ENCODE assay signal across 9 cellular contexts in genomic region chr19:802888-803561, GRCh38. TPM values are rescaled to one million over a fixed set of nuclear protein-coding genes. Genes with fewer than 3 reads are reported as not detected.
DNase-seq lines count a peak whose midpoint lies in the region; ATAC-seq and TF ChIP-seq lines count a peak whose summit lies in the region.
"Had no signal": no experiment of that assay in that cellular context is flagged by ENCODE, and none has a peak within 500 bp of the region (broad histone marks: within the 10 kb centered on the region; RNA-seq: fewer than 3 reads in every experiment).

No MANE protein-coding gene starts in this region.

- no peak for TF ChIP-seq CTCF in left ventricle myocardium inferior (IDR thresholded peaks at IDR 0.05; ENCODE audit: borderline replicate concordance)
- no peak for TF ChIP-seq CTCF in brain (conservative IDR thresholded peaks at IDR 0.05)

- H3K27ac Mint-ChIP-seq in brain: peak overlapping the region; percentile 50 to 93 (median 85)
- H3K27ac Mint-ChIP-seq in naive thymus-derived CD8-positive, alpha-beta T cell: peak overlapping the region in 7 of 10 donors; percentile 31 to 78 (median 69)

- peak overlapping the region; percentile 41 to 82 (median 56) for H3K4me3 Mint-ChIP-seq in brain
- peak overlapping the region in 9 of 10 donors; percentile 20 to 88 (median 64) for H3K4me3 Mint-ChIP-seq in naive thymus-derived CD8-positive, alpha-beta T cell

- intact Hi-C loops in left ventricle myocardium inferior (cut with micrococcal nuclease) (no loop called here), left cardiac atrium (cut with DNase I) (no loop called here)

- H3K36me3 ChIP-seq in left ventricle myocardium inferior: peaks cover 58% of the 10 kb centered on the region

- no peaks in the 10 kb centered on the region for H3K27me3 ChIP-seq in left ventricle myocardium inferior (ENCODE audit: low read depth)

- H3K27ac ChIP-seq in left ventricle myocardium inferior (replicated peaks): peak overlapping the region; percentile 100

- no peak for ATAC-seq in left cardiac atrium
- ATAC-seq in naive thymus-derived CD8-positive, alpha-beta T cell: no peak
- ATAC-seq in HG02970 (IDR thresholded peaks at IDR 0.05; ENCODE audit: low FRiP score, unreplicated experiment): no peak

- H3K36me3 Mint-ChIP-seq in brain: peaks cover 52% of the 10 kb centered on the region
- H3K36me3 Mint-ChIP-seq in naive thymus-derived CD8-positive, alpha-beta T cell: peaks cover 0 to 55% (median 7%) of the 10 kb centered on the region in 3 donors

- no peaks in the 10 kb centered on the region for H3K9me3 ChIP-seq in left ventricle myocardium inferior (replicated peaks)

- peaks cover 93% of the 10 kb centered on the region for H3K4me1 ChIP-seq in left ventricle myocardium inferior

- POLR2A ChIA-PET in naive thymus-derived CD8-positive, alpha-beta T cell (lab: Charles Lee): interaction anchor here (1.0 kb wide), 1 partner anchor 18 kb away, joined by 3 read pairs; no protein-coding TSS in a partner anchor

- H3K27me3 Mint-ChIP-seq in brain: peaks cover 7% of the 10 kb centered on the region
- H3K27me3 Mint-ChIP-seq in naive thymus-derived CD8-positive, alpha-beta T cell: no peaks in the 10 kb centered on the region

- H3K4me1 Mint-ChIP-seq in brain: peaks cover 55% of the 10 kb centered on the region
- H3K4me1 Mint-ChIP-seq in naive thymus-derived CD8-positive, alpha-beta T cell: peaks cover 23 to 61% (median 56%) of the 10 kb centered on the region in 4 donors

- no peak for DNase-seq in left ventricle myocardium inferior
- DNase-seq in left cardiac atrium: no peak
- no peak for DNase-seq in naive thymus-derived CD8-positive, alpha-beta T cell
- DNase-seq in globus pallidus (ENCODE audit: low spot score): no peak
- DNase-seq in central memory CD4-positive, alpha-beta T cell: no peak
- DNase-seq in NCI-H1436 (lab: John Stamatoyannopoulos, UW): no peak
- DNase-seq: aorta had no signal

- no peaks in the 10 kb centered on the region for H3K9me3 Mint-ChIP-seq in brain
- no peaks in the 10 kb centered on the region for H3K9me3 Mint-ChIP-seq in naive thymus-derived CD8-positive, alpha-beta T cell

- H3K4me3 ChIP-seq in left ventricle myocardium inferior: peak overlapping the region; percentile 77

RNA-seq across cellular contexts. Expression of gene PTBP1, which starts 5.8 kb away (rescaled TPM):
- total RNA-seq in left ventricle myocardium inferior (55.6 TPM), left cardiac atrium (100 to 1,000 TPM in 1 of 2 donors, 10 to 100 TPM in 1; 90.1 to 131 TPM)
- polyA plus RNA-seq in brain (ENCODE audit: insufficient read depth, low read depth, low replicate concordance): 436 TPM
- total RNA-seq in naive thymus-derived CD8-positive, alpha-beta T cell: 100 to 1,000 TPM; 321 to 323 TPM
- 100 to 1,000 TPM; 110 to 190 (median 110) TPM for polyA plus RNA-seq in naive thymus-derived CD8-positive, alpha-beta T cell

RNA-seq across cellular contexts. Expression of gene PLPPR3, which starts 18.7 kb away (rescaled TPM):
- total RNA-seq in left ventricle myocardium inferior (not detected), left cardiac atrium (under 1 TPM; 0.21 to 0.27 TPM)
- polyA plus RNA-seq in brain (ENCODE audit: insufficient read depth, low read depth, low replicate concordance): 86.2 TPM
- total RNA-seq in naive thymus-derived CD8-positive, alpha-beta T cell: not detected
- polyA plus RNA-seq in naive thymus-derived CD8-positive, alpha-beta T cell: not detected
- total RNA-seq: aorta had no signal
- polyA plus RNA-seq: aorta had no signal

RNA-seq across cellular contexts. Expression of gene AZU1, which starts 24.6 kb away (rescaled TPM):
- total RNA-seq in left ventricle myocardium inferior (not detected), left cardiac atrium (under 1 TPM in 1 of 2 donors, not detected in 1; 0.18 TPM)
- polyA plus RNA-seq in brain (ENCODE audit: insufficient read depth, low read depth, low replicate concordance): 1.4 TPM
- total RNA-seq in naive thymus-derived CD8-positive, alpha-beta T cell: under 1 TPM; 0.21 to 0.36 TPM
- not detected for polyA plus RNA-seq in naive thymus-derived CD8-positive, alpha-beta T cell

RNA-seq across cellular contexts. Expression of gene PRTN3, which starts 37.8 kb away (rescaled TPM):
- total RNA-seq in left ventricle myocardium inferior: not detected
- total RNA-seq in left cardiac atrium: not detected
- 0.34 TPM for polyA plus RNA-seq in brain (ENCODE audit: insufficient read depth, low read depth, low replicate concordance)
- total RNA-seq in naive thymus-derived CD8-positive, alpha-beta T cell: not detected
- polyA plus RNA-seq in naive thymus-derived CD8-positive, alpha-beta T cell: not detected
- total RNA-seq: aorta had no signal
- polyA plus RNA-seq: aorta had no signal

RNA-seq across cellular contexts. Expression of gene ELANE, which starts 49.1 kb away (rescaled TPM):
- total RNA-seq in left ventricle myocardium inferior (0.58 TPM), left cardiac atrium (1 to 10 TPM; 1.5 to 2.4 TPM)
- polyA plus RNA-seq in brain (ENCODE audit: insufficient read depth, low read depth, low replicate concordance): not detected
- total RNA-seq in naive thymus-derived CD8-positive, alpha-beta T cell: not detected
- polyA plus RNA-seq in naive thymus-derived CD8-positive, alpha-beta T cell: not detected
- polyA plus RNA-seq: aorta had no signal
